Comparison of ENCODE assay signal across 25 cellular contexts in genomic region chr11:74602637-74603591, GRCh38.
"Had no signal": no experiment of that assay in that cellular context is flagged by ENCODE, and none has a peak within 500 bp of the region (broad histone marks: within the 10 kb centered on the region; RNA-seq: fewer than 3 reads in every experiment).

No MANE protein-coding gene starts in this region.

- H3K9me3 ChIP-seq: adrenal gland, body of pancreas, esophagus muscularis mucosa had no signal

- H3K27ac ChIP-seq: adrenal gland, body of pancreas, esophagus muscularis mucosa had no signal

- H3K4me1 ChIP-seq: adrenal gland had no signal

- H3K4me3 ChIP-seq: adrenal gland, body of pancreas, esophagus muscularis mucosa had no signal

- ATAC-seq: activated CD4-positive, alpha-beta T cell treated with anti-CD3 and anti-CD28 coated beads for 36 hours; activated naive CD8-positive, alpha-beta T cell treated with anti-CD3 and anti-CD28 coated beads, Interleukin-2, amount 50 U/mL, for 24 hours; activated T-cell treated with anti-CD3 and anti-CD28 coated beads, Interleukin-2, amount 50 U/mL, for 4 hours; body of pancreas; effector memory CD8-positive, alpha-beta T cell had no signal

- FAIRE-seq: colon had no signal

- H3K36me3 ChIP-seq: adrenal gland had no signal

- H3K27me3 ChIP-seq: adrenal gland, body of pancreas, esophagus muscularis mucosa had no signal

- DNase-seq: activated CD4-positive, alpha-beta memory T cell treated with anti-CD3 and anti-CD28 coated beads for 36 hours; activated CD4-positive, alpha-beta T cell treated with anti-CD3 and anti-CD28 coated beads for 36 hours; activated CD4-positive, alpha-beta T cell treated with anti-CD3 and anti-CD28 coated beads, Interleukin-2, amount 10 ng/mL, durations not matched to agents 24 days and 14 days; activated CD4-positive, CD25-positive, alpha-beta regulatory T cell; activated CD4-positive, CD25-positive, alpha-beta regulatory T cell treated with anti-CD3 and anti-CD28 coated beads, Interleukin-2, amount 50 U/mL, for 72 hours; activated effector memory CD4-positive, alpha-beta T cell treated with anti-CD3 and anti-CD28 coated beads, Interleukin-2, amount 50 U/mL, for 16 hours; activated naive CD4-positive, alpha-beta T cell treated with anti-CD3 and anti-CD28 coated beads for 36 hours; activated naive CD8-positive, alpha-beta T cell treated with anti-CD3 and anti-CD28 coated beads for 36 hours; activated naive CD8-positive, alpha-beta T cell treated with anti-CD3 and anti-CD28 coated beads, Interleukin-2, amount 50 U/mL, for 24 hours; activated T-cell treated with anti-CD3 and anti-CD28 coated beads, Interleukin-2, amount 50 U/mL, for 4 hours; adrenal gland; amygdala; aorta; body of pancreas; caudate nucleus; cortex of kidney; dermis blood vessel endothelial cell; effector CD4-positive, alpha-beta T cell; effector memory CD8-positive, alpha-beta T cell; erythroblast; foreskin melanocyte; head of caudate nucleus; T-helper 2 cell had no signal
